ENCODE assay signal across 22 cellular contexts in genomic region chr2:38254796-38255195, GRCh38.
"Had no signal": no experiment of that assay in that cellular context is flagged by ENCODE, and none has a peak within 500 bp of the region (broad histone marks: within the 10 kb centered on the region; RNA-seq: fewer than 3 reads in every experiment).

No MANE protein-coding gene starts in this region.

- H3K4me3 ChIP-seq: mucosa of descending colon, ovary, psoas muscle, right lobe of liver, stomach, tibial artery had no signal

- H3K9me3 ChIP-seq: mucosa of descending colon, ovary, psoas muscle, right lobe of liver, stomach, tibial artery had no signal

- H3K27ac ChIP-seq: ovary, psoas muscle, right lobe of liver, stomach, tibial artery had no signal

- H3K36me3 ChIP-seq: ovary, right lobe of liver, stomach, tibial artery had no signal

- H3K4me1 ChIP-seq: psoas muscle, right lobe of liver, stomach, tibial artery had no signal

- ATAC-seq: left lobe of liver; mucosa of descending colon; natural killer cell treated with Interleukin-12 subunit alpha and Interleukin-12 subunit beta and Interleukin-15 and Interleukin-18, amount 100 ng/mL, for 72 hours; psoas muscle; right lobe of liver had no signal

- H3K27me3 ChIP-seq: ovary, right lobe of liver, stomach, tibial artery had no signal

- DNase-seq: cerebellar nuclear complex; cortex of kidney; head of caudate nucleus; kidney; mesenchymal stem cell; mucosa of descending colon; naive B cell; occipital lobe; ovary; posterior cingulate gyrus; psoas muscle; retina; right lobe of liver; small intestine; stimulated activated CD4-positive, alpha-beta T cell treated with anti-CD3 and anti-CD28 coated beads, Interleukin-1b, Interleukin-23, amount 100 ng/mL, for 48 hours; stimulated activated CD4-positive, alpha-beta T cell treated with anti-CD3 and anti-CD28 coated beads, Interleukin-4, amount 100 ng/mL, for 1 hour; stimulated activated CD8-positive, alpha-beta memory T cell treated with anti-CD3 and anti-CD28 coated beads, Interleukin-4, amount 100 ng/mL, for 48 hours; stimulated activated naive CD4-positive, alpha-beta T cell treated with Interleukin-2 at 50 U/mL for 16 hours; stomach; tibial artery had no signal
